1 cellular context compared by ENCODE assay signal in the genomic region with DNA sequence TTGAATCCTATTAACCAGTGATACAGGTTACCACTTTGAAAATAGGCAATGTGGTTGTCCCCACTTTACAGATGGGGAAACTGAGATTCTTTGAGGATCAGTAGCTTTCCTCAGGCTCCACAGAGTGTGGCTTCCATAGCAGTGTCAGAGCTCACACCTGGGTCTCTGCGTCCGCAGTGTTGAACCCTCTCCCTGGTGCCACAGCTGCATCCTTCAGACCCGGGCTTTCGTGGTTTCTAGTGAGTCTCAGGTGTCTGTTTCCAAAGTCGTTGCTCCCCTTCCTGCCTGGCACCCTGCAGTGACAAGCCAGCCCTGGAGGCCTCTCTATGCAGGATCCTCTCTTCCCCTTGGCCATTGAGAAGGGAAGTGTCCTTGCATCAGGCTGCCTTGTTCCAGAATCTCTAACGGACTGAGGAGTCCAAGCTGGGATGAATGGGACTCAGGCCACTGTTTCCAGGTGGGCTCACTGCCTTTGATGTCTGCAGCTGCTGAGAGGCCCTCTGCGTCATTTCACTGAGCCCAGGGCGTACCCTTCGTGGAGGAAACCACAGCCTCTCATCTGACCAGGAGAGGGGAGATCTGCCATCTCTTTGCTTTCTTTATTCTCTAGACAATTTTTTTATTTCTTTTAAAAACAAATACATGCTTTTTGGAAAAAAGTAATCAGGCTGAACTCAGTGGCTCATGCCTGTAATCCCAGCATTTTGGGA.
TF ChIP-seq lines count a peak whose summit lies in the region.

No MANE protein-coding gene starts in this region.

TF ChIP-seq in IMR-90, 13 proteins besides CTCF, POLR2A, EP300 and RAD21 (continued from another document):
- no peak for TF ChIP-seq ELK1 (IDR thresholded peaks at IDR 0.05; ENCODE audit: borderline replicate concordance, low read depth, low read length)
- no peak for TF ChIP-seq CEBPB (IDR thresholded peaks at IDR 0.05; ENCODE audit: low read depth, low read length)
- no peak for TF ChIP-seq FOS (IDR thresholded peaks at IDR 0.05; ENCODE audit: low read depth, low read length)
- TF ChIP-seq USF2 (IDR thresholded peaks at IDR 0.05; ENCODE audit: low read depth, low read length), result no peak
- TF ChIP-seq MAFK (IDR thresholded peaks at IDR 0.05; ENCODE audit: low read depth, low read length), result no peak
- no peak for TF ChIP-seq CHD1 (IDR thresholded peaks at IDR 0.05; ENCODE audit: low read depth, low read length)
- TF ChIP-seq MAZ (IDR thresholded peaks at IDR 0.05; ENCODE audit: borderline replicate concordance, low read depth, low read length), result no peak
- no peak for TF ChIP-seq BHLHE40 (IDR thresholded peaks at IDR 0.05; ENCODE audit: low read depth, low read length)
- no peak for TF ChIP-seq NFE2L2 (IDR thresholded peaks at IDR 0.05; ENCODE audit: low read depth, low read length)
- no peak for TF ChIP-seq RFX5 (IDR thresholded peaks at IDR 0.05; ENCODE audit: low read depth, low read length)
- TF ChIP-seq SMC3 (IDR thresholded peaks at IDR 0.05; ENCODE audit: low read depth, low read length), result no peak
